12 cellular contexts compared by ENCODE assay signal in the genomic region with DNA sequence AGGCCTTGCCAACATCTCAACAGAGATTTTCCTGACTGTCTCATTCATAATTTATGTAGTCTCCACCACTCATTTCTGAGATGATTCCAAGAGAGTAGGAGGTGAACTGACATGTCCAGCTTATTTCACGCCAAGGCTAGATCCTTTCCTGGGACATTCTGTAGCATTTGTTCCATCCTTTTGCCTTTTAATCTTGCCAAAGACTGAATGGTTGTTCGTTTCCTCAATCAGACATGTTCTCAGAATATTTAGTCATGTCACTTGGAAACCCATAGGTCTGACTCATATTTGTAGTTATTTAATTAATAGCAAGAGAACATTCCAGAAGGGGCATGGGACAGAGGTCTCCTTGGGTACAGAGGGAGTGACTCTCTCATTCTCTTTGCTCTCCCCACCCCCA.
A peak's percentile ranks its signal among the peaks of the same experiment; 100 is the strongest.
DNase-seq lines count a peak whose midpoint lies in the region; ATAC-seq and TF ChIP-seq lines count a peak whose summit lies in the region.
"Had no signal": no experiment of that assay in that cellular context is flagged by ENCODE, and none has a peak within 500 bp of the region (broad histone marks: within the 10 kb centered on the region; RNA-seq: fewer than 3 reads in every experiment).

No MANE protein-coding gene starts in this region.

- no peak for TF ChIP-seq POLR2A in vagina (IDR thresholded peaks at IDR 0.05)

- no peaks in the 10 kb centered on the region for H4K20me1 ChIP-seq in PC-3 (ENCODE audit: low read length)

- H3K4me2 ChIP-seq in PC-3 (ENCODE audit: low read length): no peak overlapping the region

- H3K27me3 ChIP-seq in PC-3 (ENCODE audit: low read length) (no peaks in the 10 kb centered on the region), lung (ENCODE audit: control insufficient read depth, insufficient read depth) (no peaks in the 10 kb centered on the region), vagina (no peaks in the 10 kb centered on the region)
- H3K27me3 ChIP-seq: SJCRH30 had no signal

- no peaks in the 10 kb centered on the region for H3K27me3 Mint-ChIP-seq in nephron progenitor cell (ENCODE audit: low read depth, poor library complexity)

- POLR2A ChIA-PET in PC-3 (lab: Charles Lee; ENCODE audit: unreplicated experiment): no interaction called here

- H3K4me1 ChIP-seq in PC-3 (ENCODE audit: insufficient read depth, low read length) (peaks cover 7% of the 10 kb centered on the region), lung (ENCODE audit: control insufficient read depth in 2 of 2, insufficient read depth in 2 of 2, low read length in 2 of 2) (peaks cover 0 to 2% of the 10 kb centered on the region in 2 donors), vagina (peaks cover 17% of the 10 kb centered on the region)

- peaks cover 5% of the 10 kb centered on the region for H3K4me1 Mint-ChIP-seq in nephron progenitor cell

- H3K36me3 Mint-ChIP-seq in nephron progenitor cell (ENCODE audit: low read depth): peaks cover 42% of the 10 kb centered on the region

- H3K9me3 ChIP-seq in PC-3 (ENCODE audit: low read length) (no peaks in the 10 kb centered on the region), lung (ENCODE audit: control insufficient read depth in 2 of 2, insufficient read depth in 1 of 2, low read length in 1 of 2) (no peaks in the 10 kb centered on the region), vagina (no peaks in the 10 kb centered on the region)
- H3K9me3 ChIP-seq: SJCRH30 had no signal

- TF ChIP-seq CTCF in PC-3 (conservative IDR thresholded peaks at IDR 0.05; ENCODE audit: low read depth, low read length): no peak
- TF ChIP-seq CTCF in lung (IDR thresholded peaks at IDR 0.05; ENCODE audit: control extremely low read depth, extremely low read depth): no peak
- TF ChIP-seq CTCF in vagina (IDR thresholded peaks at IDR 0.05): no peak
- TF ChIP-seq CTCF in nephron progenitor cell (IDR thresholded peaks at IDR 0.05): no peak

- ATAC-seq in PC-3 (peak; percentile 62), lung (ENCODE audit: insufficient read depth, low FRiP score) (peak; percentile 44), GM19328 (IDR thresholded peaks at IDR 0.05; ENCODE audit: unreplicated experiment) (no peak)

- no peak overlapping the region for H3K4me3 Mint-ChIP-seq in nephron progenitor cell
- H3K4me3 Mint-ChIP-seq: mesothelial cell of epicardium had no signal

- BruUV-seq in PC-3 (replicated peaks; lab: Mats Ljungman, UMichigan): no TSS peak

- no peak overlapping the region for H3K4me3 ChIP-seq in PC-3 (ENCODE audit: low read length)
- no peak overlapping the region for H3K4me3 ChIP-seq in lung
- no peak overlapping the region for H3K4me3 ChIP-seq in vagina
- H3K4me3 ChIP-seq: SJCRH30 had no signal

- no peaks in the 10 kb centered on the region for H3K9me3 Mint-ChIP-seq in nephron progenitor cell
- H3K9me3 Mint-ChIP-seq: mesothelial cell of epicardium had no signal

- no peaks in the 10 kb centered on the region for H3K9me2 ChIP-seq in PC-3 (replicated peaks; ENCODE audit: low read length)

- DNase-seq in PC-3: peak; percentile 21
- DNase-seq in epithelial cell of prostate (ENCODE audit: low read depth, low spot score): no peak
- no peak for DNase-seq in lung (ENCODE audit: low spot score)
- no peak for DNase-seq in vagina (ENCODE audit: extremely low spot score in 2 of 2)
- DNase-seq in nephron progenitor cell: no peak
- DNase-seq in NOMO-1 treated with DMSO at 0.1 percent for 48 hours (lab: John Stamatoyannopoulos, UW; ENCODE audit: unreplicated experiment): no peak
- DNase-seq: activated CD4-positive, CD25-positive, alpha-beta regulatory T cell; DMS 273 treated with DMSO at 0.1 percent for 48 hours; NCI-H526 treated with DMSO at 0.1 percent for 48 hours; SJCRH30 had no signal

- CTCF ChIA-PET in PC-3 (lab: Charles Lee): no interaction called here

- no peak overlapping the region for H3K27ac Mint-ChIP-seq in nephron progenitor cell
- H3K27ac Mint-ChIP-seq: mesothelial cell of epicardium had no signal

- H3K36me3 ChIP-seq in PC-3 (ENCODE audit: low read depth, low read length) (no peaks in the 10 kb centered on the region; the same call in 1 of the 2 replicates), lung (ENCODE audit: control insufficient read depth in 2 of 2, insufficient read depth in 2 of 2, low read length in 2 of 2) (peaks cover 0 to 5% of the 10 kb centered on the region in 2 donors), vagina (no peaks in the 10 kb centered on the region)

- no peak overlapping the region for H3K9ac ChIP-seq in PC-3 (ENCODE audit: low read length)

- no peaks in the 10 kb centered on the region for H3K79me2 ChIP-seq in PC-3 (ENCODE audit: low read length)

- H3F3A ChIP-seq in PC-3 (ENCODE audit: low read length, unreplicated experiment): no peaks in the 10 kb centered on the region

- H3K27ac ChIP-seq in PC-3 (ENCODE audit: low read length) (peak overlapping the region; percentile 2; the same call in 1 of the 2 replicates), epithelial cell of prostate (peak overlapping the region; percentile 72), lung (ENCODE audit: low read depth in 1 of 2, low read length in 1 of 2) (peak overlapping the region in 1 of 2 donors; percentile 13), vagina (peak overlapping the region; percentile 51)
- H3K27ac ChIP-seq: SJCRH30 had no signal

- intact Hi-C loops in PC-3 (cut with micrococcal nuclease): no loop called here
- intact Hi-C loops in vagina (cut with DNase I): no loop called here

- H2AFZ ChIP-seq in PC-3 (ENCODE audit: low read length): no peak overlapping the region

- 68 to 91% methylated on average over 2 of the region's 2 CpGs for WGBS in lung, 2 donors
